In the genomic region with DNA sequence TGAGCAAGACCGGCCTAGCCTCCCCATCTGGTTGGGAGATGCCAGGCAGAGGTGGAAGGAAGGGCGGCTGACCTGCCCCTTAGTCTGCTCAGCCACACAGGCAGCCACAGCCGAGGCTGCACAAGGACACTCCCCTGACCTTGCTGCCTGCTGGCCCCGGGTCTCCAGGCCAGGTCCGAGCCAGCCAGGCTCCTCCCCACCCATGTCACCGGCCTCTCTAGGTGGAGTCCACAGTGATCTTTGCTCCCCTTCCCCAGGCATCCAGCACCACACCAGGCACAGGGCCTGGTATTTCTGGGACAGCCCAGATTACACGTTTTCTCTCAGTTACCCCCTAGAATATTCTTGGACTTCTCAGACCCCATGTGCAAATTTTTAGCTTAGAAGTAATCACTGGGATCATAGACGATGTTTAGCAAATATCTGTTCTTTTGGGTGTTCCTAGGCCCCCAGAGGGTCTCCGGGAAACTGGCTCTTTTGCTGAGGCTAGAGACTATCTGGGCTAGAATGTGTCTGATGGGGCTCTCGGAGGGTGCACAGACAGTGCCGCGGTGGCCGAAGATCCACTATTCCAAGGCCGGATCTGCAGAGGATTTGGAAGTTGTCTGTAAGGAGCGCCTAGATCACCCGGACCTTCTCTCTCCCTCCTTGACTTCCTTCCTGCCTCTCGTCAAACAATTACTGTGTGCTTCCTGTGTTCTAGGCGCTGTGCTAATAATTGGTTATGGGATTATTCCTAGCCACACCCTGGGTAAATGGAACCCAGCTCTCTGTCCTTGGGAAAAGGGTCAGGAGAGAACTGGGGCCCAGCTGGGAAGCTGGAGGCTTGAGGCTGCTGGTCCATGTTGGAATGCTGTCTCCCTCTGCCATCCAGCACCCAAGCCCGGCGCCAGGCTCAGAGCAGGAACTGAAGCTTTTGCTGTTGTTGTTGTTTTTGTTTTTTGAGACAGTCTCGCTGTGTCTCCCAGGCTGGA, we compare ENCODE assay signal across 1 cellular context.
TF ChIP-seq lines count a peak whose summit lies in the region.

No MANE protein-coding gene starts in this region.

TF ChIP-seq in HepG2, 621 proteins besides CTCF, POLR2A, EP300 and RAD21 (continued from another document and continues in another):
- TF ChIP-seq, protein P1, sequence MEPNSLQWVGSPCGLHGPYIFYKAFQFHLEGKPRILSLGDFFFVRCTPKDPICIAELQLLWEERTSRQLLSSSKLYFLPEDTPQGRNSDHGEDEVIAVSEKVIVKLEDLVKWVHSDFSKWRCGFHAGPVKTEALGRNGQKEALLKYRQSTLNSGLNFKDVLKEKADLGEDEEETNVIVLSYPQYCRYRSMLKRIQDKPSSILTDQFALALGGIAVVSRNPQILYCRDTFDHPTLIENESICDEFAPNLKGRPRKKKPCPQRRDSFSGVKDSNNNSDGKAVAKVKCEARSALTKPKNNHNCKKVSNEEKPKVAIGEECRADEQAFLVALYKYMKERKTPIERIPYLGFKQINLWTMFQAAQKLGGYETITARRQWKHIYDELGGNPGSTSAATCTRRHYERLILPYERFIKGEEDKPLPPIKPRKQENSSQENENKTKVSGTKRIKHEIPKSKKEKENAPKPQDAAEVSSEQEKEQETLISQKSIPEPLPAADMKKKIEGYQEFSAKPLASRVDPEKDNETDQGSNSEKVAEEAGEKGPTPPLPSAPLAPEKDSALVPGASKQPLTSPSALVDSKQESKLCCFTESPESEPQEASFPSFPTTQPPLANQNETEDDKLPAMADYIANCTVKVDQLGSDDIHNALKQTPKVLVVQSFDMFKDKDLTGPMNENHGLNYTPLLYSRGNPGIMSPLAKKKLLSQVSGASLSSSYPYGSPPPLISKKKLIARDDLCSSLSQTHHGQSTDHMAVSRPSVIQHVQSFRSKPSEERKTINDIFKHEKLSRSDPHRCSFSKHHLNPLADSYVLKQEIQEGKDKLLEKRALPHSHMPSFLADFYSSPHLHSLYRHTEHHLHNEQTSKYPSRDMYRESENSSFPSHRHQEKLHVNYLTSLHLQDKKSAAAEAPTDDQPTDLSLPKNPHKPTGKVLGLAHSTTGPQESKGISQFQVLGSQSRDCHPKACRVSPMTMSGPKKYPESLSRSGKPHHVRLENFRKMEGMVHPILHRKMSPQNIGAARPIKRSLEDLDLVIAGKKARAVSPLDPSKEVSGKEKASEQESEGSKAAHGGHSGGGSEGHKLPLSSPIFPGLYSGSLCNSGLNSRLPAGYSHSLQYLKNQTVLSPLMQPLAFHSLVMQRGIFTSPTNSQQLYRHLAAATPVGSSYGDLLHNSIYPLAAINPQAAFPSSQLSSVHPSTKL (CRISPR knock-in tag; IDR thresholded peaks at IDR 0.05): peak; percentile 75
- TF ChIP-seq NR2C2 (CRISPR knock-in tag; IDR thresholded peaks at IDR 0.05; ENCODE audit: borderline replicate concordance): 0 out of 2 replicates have a peak, but pooled peaks have one; percentile 2
- TF ChIP-seq IRX3 (CRISPR knock-in tag; IDR thresholded peaks at IDR 0.05; ENCODE audit: borderline replicate concordance, low read depth): no peak
- TF ChIP-seq NFYC (CRISPR knock-in tag; IDR thresholded peaks at IDR 0.05): no peak
- no peak for TF ChIP-seq KAT2B (IDR thresholded peaks at IDR 0.05; ENCODE audit: borderline replicate concordance, low read depth, low read length)
- TF ChIP-seq ZMYM2 (CRISPR knock-in tag; IDR thresholded peaks at IDR 0.05): peak; percentile 69
- TF ChIP-seq NFRKB (IDR thresholded peaks at IDR 0.05): no peak
- TF ChIP-seq CENPT (CRISPR knock-in tag; IDR thresholded peaks at IDR 0.05; ENCODE audit: low read depth): no peak
- no peak for TF ChIP-seq ARHGAP35 (CRISPR knock-in tag; IDR thresholded peaks at IDR 0.05; ENCODE audit: borderline replicate concordance)
- no peak for TF ChIP-seq SETDB1 (CRISPR knock-in tag; IDR thresholded peaks at IDR 0.05; ENCODE audit: borderline replicate concordance)
- TF ChIP-seq, protein P2, sequence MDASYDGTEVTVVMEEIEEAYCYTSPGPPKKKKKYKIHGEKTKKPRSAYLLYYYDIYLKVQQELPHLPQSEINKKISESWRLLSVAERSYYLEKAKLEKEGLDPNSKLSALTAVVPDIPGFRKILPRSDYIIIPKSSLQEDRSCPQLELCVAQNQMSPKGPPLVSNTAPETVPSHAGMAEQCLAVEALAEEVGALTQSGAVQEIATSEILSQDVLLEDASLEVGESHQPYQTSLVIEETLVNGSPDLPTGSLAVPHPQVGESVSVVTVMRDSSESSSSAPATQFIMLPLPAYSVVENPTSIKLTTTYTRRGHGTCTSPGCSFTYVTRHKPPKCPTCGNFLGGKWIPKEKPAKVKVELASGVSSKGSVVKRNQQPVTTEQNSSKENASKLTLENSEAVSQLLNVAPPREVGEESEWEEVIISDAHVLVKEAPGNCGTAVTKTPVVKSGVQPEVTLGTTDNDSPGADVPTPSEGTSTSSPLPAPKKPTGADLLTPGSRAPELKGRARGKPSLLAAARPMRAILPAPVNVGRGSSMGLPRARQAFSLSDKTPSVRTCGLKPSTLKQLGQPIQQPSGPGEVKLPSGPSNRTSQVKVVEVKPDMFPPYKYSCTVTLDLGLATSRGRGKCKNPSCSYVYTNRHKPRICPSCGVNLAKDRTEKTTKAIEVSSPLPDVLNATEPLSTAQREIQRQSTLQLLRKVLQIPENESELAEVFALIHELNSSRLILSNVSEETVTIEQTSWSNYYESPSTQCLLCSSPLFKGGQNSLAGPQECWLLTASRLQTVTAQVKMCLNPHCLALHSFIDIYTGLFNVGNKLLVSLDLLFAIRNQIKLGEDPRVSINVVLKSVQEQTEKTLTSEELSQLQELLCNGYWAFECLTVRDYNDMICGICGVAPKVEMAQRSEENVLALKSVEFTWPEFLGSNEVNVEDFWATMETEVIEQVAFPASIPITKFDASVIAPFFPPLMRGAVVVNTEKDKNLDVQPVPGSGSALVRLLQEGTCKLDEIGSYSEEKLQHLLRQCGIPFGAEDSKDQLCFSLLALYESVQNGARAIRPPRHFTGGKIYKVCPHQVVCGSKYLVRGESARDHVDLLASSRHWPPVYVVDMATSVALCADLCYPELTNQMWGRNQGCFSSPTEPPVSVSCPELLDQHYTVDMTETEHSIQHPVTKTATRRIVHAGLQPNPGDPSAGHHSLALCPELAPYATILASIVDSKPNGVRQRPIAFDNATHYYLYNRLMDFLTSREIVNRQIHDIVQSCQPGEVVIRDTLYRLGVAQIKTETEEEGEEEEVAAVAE (CRISPR knock-in tag; IDR thresholded peaks at IDR 0.05; ENCODE audit: borderline replicate concordance): 0 out of 2 replicates have a peak, but pooled peaks have one; percentile 7
- TF ChIP-seq, protein P3, sequence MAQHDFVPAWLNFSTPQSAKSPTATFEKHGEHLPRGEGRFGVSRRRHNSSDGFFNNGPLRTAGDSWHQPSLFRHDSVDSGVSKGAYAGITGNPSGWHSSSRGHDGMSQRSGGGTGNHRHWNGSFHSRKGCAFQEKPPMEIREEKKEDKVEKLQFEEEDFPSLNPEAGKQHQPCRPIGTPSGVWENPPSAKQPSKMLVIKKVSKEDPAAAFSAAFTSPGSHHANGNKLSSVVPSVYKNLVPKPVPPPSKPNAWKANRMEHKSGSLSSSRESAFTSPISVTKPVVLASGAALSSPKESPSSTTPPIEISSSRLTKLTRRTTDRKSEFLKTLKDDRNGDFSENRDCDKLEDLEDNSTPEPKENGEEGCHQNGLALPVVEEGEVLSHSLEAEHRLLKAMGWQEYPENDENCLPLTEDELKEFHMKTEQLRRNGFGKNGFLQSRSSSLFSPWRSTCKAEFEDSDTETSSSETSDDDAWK (CRISPR knock-in tag; IDR thresholded peaks at IDR 0.05): no peak
- TF ChIP-seq, protein P4, sequence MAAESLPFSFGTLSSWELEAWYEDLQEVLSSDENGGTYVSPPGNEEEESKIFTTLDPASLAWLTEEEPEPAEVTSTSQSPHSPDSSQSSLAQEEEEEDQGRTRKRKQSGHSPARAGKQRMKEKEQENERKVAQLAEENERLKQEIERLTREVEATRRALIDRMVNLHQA (CRISPR knock-in tag; IDR thresholded peaks at IDR 0.05): no peak
- TF ChIP-seq ZBTB20 (CRISPR knock-in tag; IDR thresholded peaks at IDR 0.05; ENCODE audit: borderline replicate concordance, low read depth): no peak
- no peak for TF ChIP-seq MTA3 (CRISPR knock-in tag; IDR thresholded peaks at IDR 0.05)
- no peak; the same call in 1 of the 2 replicates for TF ChIP-seq SNAI1 (CRISPR knock-in tag; IDR thresholded peaks at IDR 0.05; ENCODE audit: borderline replicate concordance)
- TF ChIP-seq BHLHE40 (IDR thresholded peaks at IDR 0.05; ENCODE audit: low read length): no peak
- TF ChIP-seq, protein P5, sequence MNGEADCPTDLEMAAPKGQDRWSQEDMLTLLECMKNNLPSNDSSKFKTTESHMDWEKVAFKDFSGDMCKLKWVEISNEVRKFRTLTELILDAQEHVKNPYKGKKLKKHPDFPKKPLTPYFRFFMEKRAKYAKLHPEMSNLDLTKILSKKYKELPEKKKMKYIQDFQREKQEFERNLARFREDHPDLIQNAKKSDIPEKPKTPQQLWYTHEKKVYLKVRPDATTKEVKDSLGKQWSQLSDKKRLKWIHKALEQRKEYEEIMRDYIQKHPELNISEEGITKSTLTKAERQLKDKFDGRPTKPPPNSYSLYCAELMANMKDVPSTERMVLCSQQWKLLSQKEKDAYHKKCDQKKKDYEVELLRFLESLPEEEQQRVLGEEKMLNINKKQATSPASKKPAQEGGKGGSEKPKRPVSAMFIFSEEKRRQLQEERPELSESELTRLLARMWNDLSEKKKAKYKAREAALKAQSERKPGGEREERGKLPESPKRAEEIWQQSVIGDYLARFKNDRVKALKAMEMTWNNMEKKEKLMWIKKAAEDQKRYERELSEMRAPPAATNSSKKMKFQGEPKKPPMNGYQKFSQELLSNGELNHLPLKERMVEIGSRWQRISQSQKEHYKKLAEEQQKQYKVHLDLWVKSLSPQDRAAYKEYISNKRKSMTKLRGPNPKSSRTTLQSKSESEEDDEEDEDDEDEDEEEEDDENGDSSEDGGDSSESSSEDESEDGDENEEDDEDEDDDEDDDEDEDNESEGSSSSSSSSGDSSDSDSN (CRISPR knock-in tag; IDR thresholded peaks at IDR 0.05): peak; percentile 89
- TF ChIP-seq ZNF17 (CRISPR knock-in tag; IDR thresholded peaks at IDR 0.05): no peak
- TF ChIP-seq ZNF225 (CRISPR knock-in tag; IDR thresholded peaks at IDR 0.05): peak; percentile 70
- TF ChIP-seq, protein P6, sequence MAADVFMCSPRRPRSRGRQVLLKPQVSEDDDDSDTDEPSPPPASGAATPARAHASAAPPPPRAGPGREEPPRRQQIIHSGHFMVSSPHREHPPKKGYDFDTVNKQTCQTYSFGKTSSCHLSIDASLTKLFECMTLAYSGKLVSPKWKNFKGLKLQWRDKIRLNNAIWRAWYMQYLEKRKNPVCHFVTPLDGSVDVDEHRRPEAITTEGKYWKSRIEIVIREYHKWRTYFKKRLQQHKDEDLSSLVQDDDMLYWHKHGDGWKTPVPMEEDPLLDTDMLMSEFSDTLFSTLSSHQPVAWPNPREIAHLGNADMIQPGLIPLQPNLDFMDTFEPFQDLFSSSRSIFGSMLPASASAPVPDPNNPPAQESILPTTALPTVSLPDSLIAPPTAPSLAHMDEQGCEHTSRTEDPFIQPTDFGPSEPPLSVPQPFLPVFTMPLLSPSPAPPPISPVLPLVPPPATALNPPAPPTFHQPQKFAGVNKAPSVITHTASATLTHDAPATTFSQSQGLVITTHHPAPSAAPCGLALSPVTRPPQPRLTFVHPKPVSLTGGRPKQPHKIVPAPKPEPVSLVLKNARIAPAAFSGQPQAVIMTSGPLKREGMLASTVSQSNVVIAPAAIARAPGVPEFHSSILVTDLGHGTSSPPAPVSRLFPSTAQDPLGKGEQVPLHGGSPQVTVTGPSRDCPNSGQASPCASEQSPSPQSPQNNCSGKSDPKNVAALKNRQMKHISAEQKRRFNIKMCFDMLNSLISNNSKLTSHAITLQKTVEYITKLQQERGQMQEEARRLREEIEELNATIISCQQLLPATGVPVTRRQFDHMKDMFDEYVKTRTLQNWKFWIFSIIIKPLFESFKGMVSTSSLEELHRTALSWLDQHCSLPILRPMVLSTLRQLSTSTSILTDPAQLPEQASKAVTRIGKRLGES (CRISPR knock-in tag; IDR thresholded peaks at IDR 0.05; ENCODE audit: borderline replicate concordance): no peak
- no peak for TF ChIP-seq TBP (CRISPR knock-in tag; IDR thresholded peaks at IDR 0.05)
- peak; percentile 18 for TF ChIP-seq TBL1XR1 (IDR thresholded peaks at IDR 0.05; ENCODE audit: borderline replicate concordance, low read length, partially characterized antibody)
- TF ChIP-seq SP4 (CRISPR knock-in tag; IDR thresholded peaks at IDR 0.05): no peak
- TF ChIP-seq ZFY (CRISPR knock-in tag; IDR thresholded peaks at IDR 0.05): peak; percentile 84
- TF ChIP-seq FOXK2 (IDR thresholded peaks at IDR 0.05): no peak
- TF ChIP-seq REXO4 (CRISPR knock-in tag; IDR thresholded peaks at IDR 0.05; ENCODE audit: borderline replicate concordance): no peak
- peak; percentile 27; the same call in 1 of the 2 replicates for TF ChIP-seq SALL2 (CRISPR knock-in tag; IDR thresholded peaks at IDR 0.05)
- no peak for TF ChIP-seq ZZZ3 (CRISPR knock-in tag; IDR thresholded peaks at IDR 0.05; ENCODE audit: borderline replicate concordance)
- TF ChIP-seq, protein P7, sequence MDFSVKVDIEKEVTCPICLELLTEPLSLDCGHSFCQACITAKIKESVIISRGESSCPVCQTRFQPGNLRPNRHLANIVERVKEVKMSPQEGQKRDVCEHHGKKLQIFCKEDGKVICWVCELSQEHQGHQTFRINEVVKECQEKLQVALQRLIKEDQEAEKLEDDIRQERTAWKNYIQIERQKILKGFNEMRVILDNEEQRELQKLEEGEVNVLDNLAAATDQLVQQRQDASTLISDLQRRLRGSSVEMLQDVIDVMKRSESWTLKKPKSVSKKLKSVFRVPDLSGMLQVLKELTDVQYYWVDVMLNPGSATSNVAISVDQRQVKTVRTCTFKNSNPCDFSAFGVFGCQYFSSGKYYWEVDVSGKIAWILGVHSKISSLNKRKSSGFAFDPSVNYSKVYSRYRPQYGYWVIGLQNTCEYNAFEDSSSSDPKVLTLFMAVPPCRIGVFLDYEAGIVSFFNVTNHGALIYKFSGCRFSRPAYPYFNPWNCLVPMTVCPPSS (IDR thresholded peaks at IDR 0.05): no peak
- TF ChIP-seq SATB2 (CRISPR knock-in tag; IDR thresholded peaks at IDR 0.05): no peak
- no peak for TF ChIP-seq SNRNP70 (IDR thresholded peaks at IDR 0.05; ENCODE audit: low read depth, low read length)
- TF ChIP-seq, protein P8, sequence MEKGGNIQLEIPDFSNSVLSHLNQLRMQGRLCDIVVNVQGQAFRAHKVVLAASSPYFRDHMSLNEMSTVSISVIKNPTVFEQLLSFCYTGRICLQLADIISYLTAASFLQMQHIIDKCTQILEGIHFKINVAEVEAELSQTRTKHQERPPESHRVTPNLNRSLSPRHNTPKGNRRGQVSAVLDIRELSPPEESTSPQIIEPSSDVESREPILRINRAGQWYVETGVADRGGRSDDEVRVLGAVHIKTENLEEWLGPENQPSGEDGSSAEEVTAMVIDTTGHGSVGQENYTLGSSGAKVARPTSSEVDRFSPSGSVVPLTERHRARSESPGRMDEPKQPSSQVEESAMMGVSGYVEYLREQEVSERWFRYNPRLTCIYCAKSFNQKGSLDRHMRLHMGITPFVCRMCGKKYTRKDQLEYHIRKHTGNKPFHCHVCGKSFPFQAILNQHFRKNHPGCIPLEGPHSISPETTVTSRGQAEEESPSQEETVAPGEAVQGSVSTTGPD (CRISPR knock-in tag; IDR thresholded peaks at IDR 0.05): peak; percentile 79; the same call in 1 of the 2 replicates
- no peak for TF ChIP-seq RAD51 (IDR thresholded peaks at IDR 0.05; ENCODE audit: borderline replicate concordance)
- peak; percentile 38; the same call in 1 of the 2 replicates for TF ChIP-seq ZNF616 (CRISPR knock-in tag; IDR thresholded peaks at IDR 0.05; ENCODE audit: low read depth)
- TF ChIP-seq DNMT3B (CRISPR knock-in tag; conservative IDR thresholded peaks at IDR 0.05): no peak
